26 cellular contexts compared by ENCODE assay signal in the genomic region with DNA sequence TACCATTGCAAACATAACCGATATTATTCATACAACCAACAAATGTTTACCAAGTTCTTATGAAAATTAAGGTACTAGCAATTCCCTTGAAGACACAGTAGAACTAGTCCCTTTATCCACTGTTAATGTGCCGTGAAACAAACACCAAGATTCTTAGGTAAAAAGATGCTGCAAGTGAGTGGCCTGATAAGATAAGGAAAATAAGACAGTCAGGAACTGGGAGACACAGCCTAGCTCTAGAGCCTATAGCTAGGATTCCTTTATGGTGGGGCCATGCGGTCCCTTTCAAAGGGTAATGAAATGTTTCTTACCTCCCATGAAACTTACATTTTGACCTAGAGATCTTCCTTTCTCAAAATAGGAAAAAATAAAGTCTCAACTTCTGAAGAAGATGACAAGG.
"Had no signal": no experiment of that assay in that cellular context is flagged by ENCODE, and none has a peak within 500 bp of the region (broad histone marks: within the 10 kb centered on the region; RNA-seq: fewer than 3 reads in every experiment).

No MANE protein-coding gene starts in this region.

- H3K27ac ChIP-seq: colonic mucosa, epithelial cell of prostate, esophagus squamous epithelium, gastrocnemius medialis, heart right ventricle, left lung, lower lobe of right lung had no signal

- ATAC-seq: effector memory CD8-positive, alpha-beta T cell; esophagus mucosa; gastrocnemius medialis; heart right ventricle; left cardiac atrium; left lung; left ventricle myocardium superior; lower lobe of right lung; naive thymus-derived CD4-positive, alpha-beta T cell had no signal

- FAIRE-seq: endometrium, keratinocyte had no signal

- H3K4me1 Mint-ChIP-seq: naive thymus-derived CD4-positive, alpha-beta T cell had no signal

- H3K27me3 ChIP-seq: colonic mucosa, esophagus squamous epithelium, gastrocnemius medialis, heart right ventricle, left lung had no signal

- DNase-seq: colonic mucosa; cortex of kidney; effector CD8-positive, alpha-beta T cell; effector memory CD8-positive, alpha-beta T cell; endodermal cell; erythroblast; esophagus squamous epithelium; foreskin fibroblast; foreskin melanocyte; gastrocnemius medialis; glutamatergic neuron; head of caudate nucleus; heart right ventricle; hippocampal formation; left cardiac atrium; left lung; left ventricle myocardium superior; lower lobe of right lung; mesenchymal stem cell; midbrain; naive thymus-derived CD4-positive, alpha-beta T cell had no signal

- H3K27ac Mint-ChIP-seq: dendritic cell treated with granulocyte-macrophage colony-stimulating factor and Interleukin-4, amounts not matched to agents 40 ng/mL and 50 ng/mL, for 4 days; effector memory CD8-positive, alpha-beta T cell; endodermal cell; naive thymus-derived CD4-positive, alpha-beta T cell had no signal

- H3K36me3 Mint-ChIP-seq: naive thymus-derived CD4-positive, alpha-beta T cell had no signal

- H3K4me1 ChIP-seq: colonic mucosa, esophagus squamous epithelium, gastrocnemius medialis, left lung had no signal

- H3K27me3 Mint-ChIP-seq: dendritic cell treated with granulocyte-macrophage colony-stimulating factor and Interleukin-4, amounts not matched to agents 40 ng/mL and 50 ng/mL, for 4 days; effector memory CD8-positive, alpha-beta T cell; naive thymus-derived CD4-positive, alpha-beta T cell had no signal

- H3K4me3 ChIP-seq: colonic mucosa, esophagus squamous epithelium, gastrocnemius medialis, heart right ventricle, left lung, lower lobe of right lung had no signal

- H3K9me3 ChIP-seq: colonic mucosa, esophagus squamous epithelium, gastrocnemius medialis, heart right ventricle, left lung, lower lobe of right lung had no signal

- H3K4me3 Mint-ChIP-seq: dendritic cell treated with granulocyte-macrophage colony-stimulating factor and Interleukin-4, amounts not matched to agents 40 ng/mL and 50 ng/mL, for 4 days; effector memory CD8-positive, alpha-beta T cell; endodermal cell; naive thymus-derived CD4-positive, alpha-beta T cell had no signal

- H3K9me3 Mint-ChIP-seq: dendritic cell treated with granulocyte-macrophage colony-stimulating factor and Interleukin-4, amounts not matched to agents 40 ng/mL and 50 ng/mL, for 4 days; endodermal cell had no signal

- H3K36me3 ChIP-seq: colonic mucosa, esophagus squamous epithelium, gastrocnemius medialis, heart right ventricle, left lung, lower lobe of right lung had no signal
